In the genomic region with DNA sequence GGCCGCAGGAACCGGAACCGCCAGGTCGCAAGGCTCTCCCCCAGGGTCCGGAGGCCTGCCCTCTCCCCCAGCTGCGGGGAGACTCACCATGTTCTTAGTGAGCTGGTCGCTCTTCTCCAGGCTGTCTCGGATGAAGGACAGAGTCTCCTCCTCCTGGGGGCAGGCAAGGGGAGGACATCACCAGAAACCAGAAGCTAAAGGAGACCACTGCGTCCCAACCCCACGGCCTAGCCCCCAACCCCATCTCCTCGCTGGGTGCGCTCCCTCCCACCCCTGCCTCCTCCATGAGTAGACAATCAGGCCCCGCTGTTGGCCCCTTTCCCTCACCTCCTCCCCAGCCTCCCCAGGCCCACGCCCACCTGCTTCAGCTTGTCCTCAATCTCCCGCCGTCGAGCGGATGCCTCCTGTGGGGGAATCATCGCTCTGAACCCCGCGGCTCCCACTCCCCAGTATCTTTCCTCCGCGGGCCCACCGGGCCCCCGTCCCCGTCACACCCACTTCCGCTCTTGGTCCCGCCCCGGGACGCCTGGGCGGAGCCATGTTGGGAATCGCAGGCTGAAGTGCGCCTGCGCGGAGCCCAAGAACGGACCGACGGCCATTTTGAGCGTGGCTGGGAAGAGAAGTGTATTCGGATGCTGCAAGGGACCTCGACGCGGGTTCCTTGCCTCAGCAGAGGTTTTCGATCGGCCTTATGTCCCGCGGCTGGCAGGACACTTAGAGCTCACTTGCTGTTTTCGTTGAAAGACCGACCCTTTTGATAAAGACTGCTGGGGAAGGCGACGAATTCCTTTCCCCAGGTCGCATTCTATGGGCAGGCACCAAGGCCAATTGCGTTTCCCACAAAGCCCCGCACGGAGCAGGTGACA, we compare ENCODE assay signal across 8 cellular contexts. TPM values are rescaled to one million over a fixed set of nuclear protein-coding genes. Genes with fewer than 3 reads are reported as not detected.
DNase-seq lines count a peak whose midpoint lies in the region; ATAC-seq and TF ChIP-seq lines count a peak whose summit lies in the region.

Gene EXOC7 (minus strand): TSS at position 514 of the 866 bp plus-strand sequence. CDS start 95 bp downstream, at position 419.

- ATAC-seq in GM19025 (IDR thresholded peaks at IDR 0.05; ENCODE audit: low read depth, unreplicated experiment) (peak; percentile 77), HG03469 (IDR thresholded peaks at IDR 0.05; ENCODE audit: unreplicated experiment) (peak; percentile 52)

- peak within 1 kb of the TSS; percentile 53 to 61 for H3K9ac ChIP-seq in liver (ENCODE audit: low read depth in 1 of 2, low read length in 2 of 2)

- H3K9me3 Mint-ChIP-seq in dendritic cell treated with granulocyte-macrophage colony-stimulating factor and Interleukin-4, amounts not matched to agents 40 ng/mL and 50 ng/mL, for 4 days: no peaks in the 10 kb centered on the region

- TF ChIP-seq RAD21 in liver (IDR thresholded peaks at IDR 0.05): no peak

- no peaks in the 10 kb centered on the region for H3K27me3 ChIP-seq in liver (ENCODE audit: control insufficient read depth in 4 of 4, insufficient read depth in 4 of 4, low read length in 3 of 4)

- H3K9me3 ChIP-seq in liver (ENCODE audit: control insufficient read depth in 4 of 4, low read length in 3 of 4): no peaks in the 10 kb centered on the region

- no peaks in the 10 kb centered on the region for H3K27me3 Mint-ChIP-seq in dendritic cell treated with granulocyte-macrophage colony-stimulating factor and Interleukin-4, amounts not matched to agents 40 ng/mL and 50 ng/mL, for 4 days

- peaks cover 48% of the 10 kb centered on the region for H3K36me3 Mint-ChIP-seq in dendritic cell treated with granulocyte-macrophage colony-stimulating factor and Interleukin-4, amounts not matched to agents 40 ng/mL and 50 ng/mL, for 4 days (ENCODE audit: low read depth)

- peak within 1 kb of the TSS; percentile 94 for H3K4me3 Mint-ChIP-seq in dendritic cell treated with granulocyte-macrophage colony-stimulating factor and Interleukin-4, amounts not matched to agents 40 ng/mL and 50 ng/mL, for 4 days

- 5% methylated on average over 55 of the region's 55 CpGs for WGBS in liver

- no peak for TF ChIP-seq CTCF in liver (IDR thresholded peaks at IDR 0.05; ENCODE audit: low read depth, low read length, missing input control)

- H3K4me3 ChIP-seq in liver (ENCODE audit: low read depth in 1 of 3, low read length in 3 of 3): peak within 1 kb of the TSS; percentile 76 to 96 (median 94)

- peaks cover 8 to 19% (median 12%) of the 10 kb centered on the region in 4 donors for H3K36me3 ChIP-seq in liver (ENCODE audit: control insufficient read depth in 4 of 4, insufficient read depth in 3 of 4, low read depth in 1 of 4, low read length in 3 of 4)

- intact Hi-C loops in dendritic cell treated with granulocyte-macrophage colony-stimulating factor and Interleukin-4, amounts not matched to agents 40 ng/mL and 50 ng/mL, for 4 days (cut with micrococcal nuclease): no loop called here

- peaks cover 31% of the 10 kb centered on the region for H3K4me1 Mint-ChIP-seq in dendritic cell treated with granulocyte-macrophage colony-stimulating factor and Interleukin-4, amounts not matched to agents 40 ng/mL and 50 ng/mL, for 4 days (ENCODE audit: low read depth)

- peaks cover 3 to 14% (median 8%) of the 10 kb centered on the region in 4 donors for H3K4me1 ChIP-seq in liver (ENCODE audit: control insufficient read depth in 4 of 4, insufficient read depth in 4 of 4, low read length in 3 of 4)

- peak within 1 kb of the TSS; percentile 17 to 61 for H3K27ac ChIP-seq in liver (ENCODE audit: low read depth in 1 of 2, low read length in 2 of 2)

- H3K27ac Mint-ChIP-seq in dendritic cell treated with granulocyte-macrophage colony-stimulating factor and Interleukin-4, amounts not matched to agents 40 ng/mL and 50 ng/mL, for 4 days: peak within 1 kb of the TSS; percentile 90

- DNase-seq in AG08395 (ENCODE audit: low spot score): peak; percentile 99
- DNase-seq in NCI-H69 (lab: John Stamatoyannopoulos, UW): peak; percentile 96
- DNase-seq in activated CD4-positive, alpha-beta T cell treated with anti-CD3 and anti-CD28 coated beads, Interleukin-2, amount 50 U/mL, for 1 hour: peak; percentile 90
- peak; percentile 92 for DNase-seq in stimulated activated CD4-positive, alpha-beta T cell treated with anti-CD3 and anti-CD28 coated beads, Interleukin-4, amount 100 ng/mL, for 1 hour

TF ChIP-seq in liver, 16 proteins besides CTCF, POLR2A, EP300 and RAD21:
- TF ChIP-seq HNF4G (IDR thresholded peaks at IDR 0.05): no peak
- TF ChIP-seq TAF1 (conservative IDR thresholded peaks at IDR 0.05): no peak
- TF ChIP-seq, protein P1, sequence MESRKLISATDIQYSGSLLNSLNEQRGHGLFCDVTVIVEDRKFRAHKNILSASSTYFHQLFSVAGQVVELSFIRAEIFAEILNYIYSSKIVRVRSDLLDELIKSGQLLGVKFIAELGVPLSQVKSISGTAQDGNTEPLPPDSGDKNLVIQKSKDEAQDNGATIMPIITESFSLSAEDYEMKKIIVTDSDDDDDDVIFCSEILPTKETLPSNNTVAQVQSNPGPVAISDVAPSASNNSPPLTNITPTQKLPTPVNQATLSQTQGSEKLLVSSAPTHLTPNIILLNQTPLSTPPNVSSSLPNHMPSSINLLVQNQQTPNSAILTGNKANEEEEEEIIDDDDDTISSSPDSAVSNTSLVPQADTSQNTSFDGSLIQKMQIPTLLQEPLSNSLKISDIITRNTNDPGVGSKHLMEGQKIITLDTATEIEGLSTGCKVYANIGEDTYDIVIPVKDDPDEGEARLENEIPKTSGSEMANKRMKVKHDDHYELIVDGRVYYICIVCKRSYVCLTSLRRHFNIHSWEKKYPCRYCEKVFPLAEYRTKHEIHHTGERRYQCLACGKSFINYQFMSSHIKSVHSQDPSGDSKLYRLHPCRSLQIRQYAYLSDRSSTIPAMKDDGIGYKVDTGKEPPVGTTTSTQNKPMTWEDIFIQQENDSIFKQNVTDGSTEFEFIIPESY (IDR thresholded peaks at IDR 0.05): peak; percentile 74
- TF ChIP-seq SP1 (IDR thresholded peaks at IDR 0.05): no peak
- TF ChIP-seq FOXA2 (IDR thresholded peaks at IDR 0.05): no peak
- TF ChIP-seq GABPA (IDR thresholded peaks at IDR 0.05 in 1 of 2, conservative IDR thresholded peaks at IDR 0.05 in 1 of 2): peak in 1 of 2 donors; percentile 87
- no peak for TF ChIP-seq REST (IDR thresholded peaks at IDR 0.05)
- TF ChIP-seq, protein P2, sequence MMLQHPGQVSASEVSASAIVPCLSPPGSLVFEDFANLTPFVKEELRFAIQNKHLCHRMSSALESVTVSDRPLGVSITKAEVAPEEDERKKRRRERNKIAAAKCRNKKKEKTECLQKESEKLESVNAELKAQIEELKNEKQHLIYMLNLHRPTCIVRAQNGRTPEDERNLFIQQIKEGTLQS (IDR thresholded peaks at IDR 0.05): no peak
- TF ChIP-seq YY1 (IDR thresholded peaks at IDR 0.05): peak; percentile 99
- no peak for TF ChIP-seq MAX (IDR thresholded peaks at IDR 0.05)

RNA-seq across cellular contexts. Expression of gene EXOC7, which starts in this region (rescaled TPM):
- total RNA-seq in liver: 10 to 100 TPM; 45.3 to 64.8 TPM
- 10 to 100 TPM; 28.0 to 31.1 TPM for polyA plus RNA-seq in liver

Comparison
In these comparisons a context has a peak if more than half of its experiments do, and no peak if none do; other contexts are left out.
1. Peak in every context shown above with its lines: DNase-seq, ATAC-seq, H3K4me3 ChIP-seq and H3K27ac ChIP-seq.